ENCODE assay signal across 8 cellular contexts in the genomic region with DNA sequence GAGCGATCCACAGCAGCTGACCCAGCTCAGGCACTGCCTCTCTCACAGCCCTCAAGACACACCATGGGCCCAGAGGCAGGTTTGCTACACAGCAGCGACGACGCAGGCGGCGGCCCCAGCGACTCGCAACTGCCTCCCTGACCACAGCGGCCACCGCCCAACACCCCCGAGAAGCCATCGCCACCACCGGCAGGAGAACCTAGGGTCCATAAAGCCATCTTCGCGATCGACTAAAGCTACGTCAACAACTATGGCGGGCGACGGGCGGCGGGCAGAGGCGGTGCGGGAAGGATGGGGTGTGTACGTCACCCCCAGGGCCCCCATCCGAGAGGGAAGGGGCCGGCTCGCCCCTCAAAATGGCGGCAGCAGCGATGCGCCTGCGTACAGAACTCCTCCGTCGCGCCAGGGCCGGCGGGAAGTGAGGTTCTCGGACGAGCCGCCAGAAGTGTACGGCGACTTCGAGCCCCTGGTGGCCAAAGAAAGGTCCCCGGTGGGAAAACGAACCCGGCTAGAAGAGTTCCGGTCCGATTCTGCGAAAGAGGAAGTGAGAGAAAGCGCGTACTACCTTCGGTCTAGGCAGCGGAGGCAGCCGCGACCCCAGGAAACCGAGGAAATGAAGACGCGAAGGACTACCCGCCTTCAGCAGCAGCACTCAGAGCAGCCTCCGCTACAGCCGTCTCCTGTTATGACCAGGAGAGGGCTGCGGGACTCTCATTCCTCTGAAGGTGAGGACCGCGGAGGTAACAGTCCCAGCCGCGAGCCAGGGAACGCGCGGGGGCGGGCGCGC. TPM values are rescaled to one million over a fixed set of nuclear protein-coding genes. Genes with fewer than 3 reads are reported as not detected.
DNase-seq lines count a peak whose midpoint lies in the region; ATAC-seq and TF ChIP-seq lines count a peak whose summit lies in the region.

A gene with protein sequence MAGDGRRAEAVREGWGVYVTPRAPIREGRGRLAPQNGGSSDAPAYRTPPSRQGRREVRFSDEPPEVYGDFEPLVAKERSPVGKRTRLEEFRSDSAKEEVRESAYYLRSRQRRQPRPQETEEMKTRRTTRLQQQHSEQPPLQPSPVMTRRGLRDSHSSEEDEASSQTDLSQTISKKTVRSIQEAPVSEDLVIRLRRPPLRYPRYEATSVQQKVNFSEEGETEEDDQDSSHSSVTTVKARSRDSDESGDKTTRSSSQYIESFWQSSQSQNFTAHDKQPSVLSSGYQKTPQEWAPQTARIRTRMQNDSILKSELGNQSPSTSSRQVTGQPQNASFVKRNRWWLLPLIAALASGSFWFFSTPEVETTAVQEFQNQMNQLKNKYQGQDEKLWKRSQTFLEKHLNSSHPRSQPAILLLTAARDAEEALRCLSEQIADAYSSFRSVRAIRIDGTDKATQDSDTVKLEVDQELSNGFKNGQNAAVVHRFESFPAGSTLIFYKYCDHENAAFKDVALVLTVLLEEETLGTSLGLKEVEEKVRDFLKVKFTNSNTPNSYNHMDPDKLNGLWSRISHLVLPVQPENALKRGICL (plus strand): TSS at position 33 of the 787 bp plus-strand sequence. CDS start 218 bp downstream, at position 251.

- CTCF ChIA-PET in PC-3 (lab: Charles Lee) = interaction anchor here (0.6 to 0.7 kb wide), 2 partner anchors 30 to 237 kb away, joined by 3 to 4 read pairs; no protein-coding TSS in a partner anchor

- H3K27ac ChIP-seq in PC-3 (ENCODE audit: low read length) (peak within 1 kb of the TSS; percentile 96), epithelial cell of prostate (peak within 1 kb of the TSS; percentile 98)

- no peaks in the 10 kb centered on the region for H3F3A ChIP-seq in PC-3 (ENCODE audit: low read length, unreplicated experiment)

- H3K27me3 ChIP-seq in PC-3 (ENCODE audit: low read length) = no peaks in the 10 kb centered on the region

- no peak for TF ChIP-seq CTCF in PC-3 (conservative IDR thresholded peaks at IDR 0.05; ENCODE audit: low read depth, low read length)

- POLR2A ChIA-PET in PC-3 (lab: Charles Lee; ENCODE audit: unreplicated experiment) = interaction anchor here (0.6 kb wide), 1 partner anchor 197 kb away, joined by 5 read pairs; no protein-coding TSS in a partner anchor

- peak; percentile 62 for ATAC-seq in GM21619 (IDR thresholded peaks at IDR 0.05; ENCODE audit: unreplicated experiment)
- ATAC-seq in PC-3 = peak; percentile 75

- H3K79me2 ChIP-seq in PC-3 (ENCODE audit: low read length) = peaks cover 31% of the 10 kb centered on the region

- peaks cover 11% of the 10 kb centered on the region; the same call in 1 of the 2 replicates for H3K4me1 ChIP-seq in PC-3 (ENCODE audit: insufficient read depth, low read length)

- intact Hi-C loops in PC-3 (cut with micrococcal nuclease) = loop anchor here (2.0 to 5.0 kb wide), 3 partner anchors 55 to 275 kb away; a partner anchor contains a TSS

- peaks cover 10% of the 10 kb centered on the region; the same call in 1 of the 2 replicates for H3K36me3 ChIP-seq in PC-3 (ENCODE audit: low read depth, low read length)

- no peaks in the 10 kb centered on the region for H4K20me1 ChIP-seq in PC-3 (ENCODE audit: low read length)

- H3K9me3 ChIP-seq in PC-3 (ENCODE audit: low read length) = no peaks in the 10 kb centered on the region

- H3K9ac ChIP-seq in PC-3 (ENCODE audit: low read length) = peak within 1 kb of the TSS; percentile 97

- H3K9me2 ChIP-seq in PC-3 (replicated peaks; ENCODE audit: low read length) = no peaks in the 10 kb centered on the region

- H3K4me3 ChIP-seq in Jurkat, Clone E6-1 (ENCODE audit: low read length) = peak within 1 kb of the TSS; percentile 92
- peak within 1 kb of the TSS; percentile 99 for H3K4me3 ChIP-seq in PC-3 (ENCODE audit: low read length)

- peak; percentile 93 for DNase-seq in DMS53 treated with DMSO at 0.1 percent for 48 hours (lab: John Stamatoyannopoulos, UW; ENCODE audit: unreplicated experiment)
- peak; percentile 94 for DNase-seq in Jurkat, Clone E6-1 (ENCODE audit: low read depth, low spot score)
- DNase-seq in PC-3 = peak; percentile 93
- DNase-seq in activated T-cell treated with anti-CD3 and anti-CD28 coated beads for 48 hours (ENCODE audit: low read depth) = peak; percentile 96
- DNase-seq in epithelial cell of prostate (ENCODE audit: low read depth, low spot score) = peak; percentile 86
- DNase-seq in mucosa of gallbladder (ENCODE audit: low spot score) = peak; percentile 96
- peak; percentile 90 to 95 for DNase-seq in stimulated activated CD8-positive, alpha-beta memory T cell treated with anti-CD3 and anti-CD28 coated beads, Interleukin-4, amount 100 ng/mL, for 4 hours (ENCODE audit: low read depth in 2 of 2, low spot score in 1 of 2)

- TSS peak; percentile 47 for BruUV-seq in PC-3 (replicated peaks; lab: Mats Ljungman, UMichigan)

- H2AFZ ChIP-seq in PC-3 (ENCODE audit: low read length) = peak within 1 kb of the TSS; percentile 97

- peak within 1 kb of the TSS; percentile 97 for H3K4me2 ChIP-seq in PC-3 (ENCODE audit: low read length)

RNA-seq across cellular contexts. Expression of the gene that starts here (rescaled TPM):
- polyA plus RNA-seq in Jurkat, Clone E6-1 (2012; ENCODE audit: insufficient read depth, insufficient read length) = 50.5 TPM
- total RNA-seq in PC-3 (2014; rRNA removed) (14.8 and 21.3 TPM in 2 replicates), mucosa of gallbladder (56.3 TPM)

Comparison
In these comparisons a context has a peak if more than half of its experiments do, and no peak if none do; other contexts are left out.
1. Peak in every context shown above with its lines: DNase-seq, ATAC-seq, H3K4me3 ChIP-seq and H3K27ac ChIP-seq.